In the genomic region with DNA sequence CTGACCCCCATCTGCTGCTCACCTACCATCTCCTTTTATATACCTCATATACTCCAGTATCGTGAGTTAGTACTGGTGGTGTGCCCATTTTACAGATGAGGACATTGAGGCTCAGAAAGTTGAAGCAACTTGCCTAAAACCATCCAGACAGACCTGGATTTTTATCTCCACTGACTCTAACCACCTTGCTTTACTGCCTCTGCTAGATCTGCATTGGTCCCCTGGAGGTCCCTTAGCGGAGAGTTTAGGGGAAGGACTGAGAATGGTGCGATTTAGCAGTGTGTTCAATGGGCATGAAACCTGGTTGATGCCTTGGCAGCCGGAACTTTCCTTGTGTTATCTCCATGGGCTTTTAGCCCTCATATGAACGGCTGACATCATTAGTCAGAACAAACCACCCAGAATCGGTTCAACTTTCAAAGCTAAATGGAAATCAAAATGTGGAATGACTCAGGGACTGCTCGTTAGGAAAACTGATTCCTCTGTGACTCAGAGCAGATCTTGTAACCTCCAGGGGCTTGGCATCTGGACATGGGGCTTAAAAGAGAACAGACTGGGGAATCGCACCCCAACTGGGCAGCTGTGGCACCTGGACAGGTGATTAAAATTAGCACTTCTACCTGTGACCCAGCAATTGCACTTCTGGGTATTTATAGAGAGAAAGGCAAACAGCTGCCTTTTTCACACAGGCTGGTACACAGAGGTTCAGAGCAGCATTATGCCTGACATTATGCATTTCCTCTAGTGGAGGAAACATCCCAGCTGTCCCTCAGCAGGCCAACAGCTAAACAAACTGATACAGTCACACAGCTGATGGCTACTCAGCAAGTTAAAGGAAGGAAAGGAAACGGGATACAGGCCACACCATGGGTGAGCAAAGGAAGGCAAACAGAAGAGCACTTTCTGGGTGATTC, we compare ENCODE assay signal across 10 cellular contexts. TPM values are rescaled to one million over a fixed set of nuclear protein-coding genes. Genes with fewer than 3 reads are reported as not detected.
DNase-seq lines count a peak whose midpoint lies in the region; ATAC-seq and TF ChIP-seq lines count a peak whose summit lies in the region.
"Had no signal": no experiment of that assay in that cellular context is flagged by ENCODE, and none has a peak within 500 bp of the region (broad histone marks: within the 10 kb centered on the region; RNA-seq: fewer than 3 reads in every experiment).

No MANE protein-coding gene starts in this region.

- POLR2A ChIA-PET in naive thymus-derived CD4-positive, alpha-beta T cell (lab: Charles Lee), result interaction anchor here (0.7 kb wide), 1 partner anchor 9 kb away, joined by 3 read pairs; no protein-coding TSS in a partner anchor

- H3K4me3 ChIP-seq in HFF-Myc (replicated peaks; ENCODE audit: low read depth, low read length), result no peak overlapping the region
- H3K4me3 ChIP-seq in skeletal muscle satellite cell (ENCODE audit: low read length), result peak overlapping the region; percentile 8
- no peak overlapping the region for H3K4me3 ChIP-seq in naive thymus-derived CD4-positive, alpha-beta T cell (ENCODE audit: low read length)
- no peak overlapping the region for H3K4me3 ChIP-seq in BE2C (ENCODE audit: low read depth, low read length)

- no peak overlapping the region for H3K27ac Mint-ChIP-seq in naive thymus-derived CD4-positive, alpha-beta T cell
- H3K27ac Mint-ChIP-seq: activated naive CD8-positive, alpha-beta T cell treated with anti-CD3 and anti-CD28 coated beads, Interleukin-2, amount 10 ng/mL, durations not matched to agents 7 days and 5 days; stimulated activated naive CD8-positive, alpha-beta T cell treated with anti-CD3 and anti-CD28 coated beads, Interleukin-15, Interleukin-2, amounts not matched to agents 100 ng/mL and 50 ng/mL, for 24 hours had no signal

- H3K4me2 ChIP-seq in skeletal muscle satellite cell (ENCODE audit: low read length), result peak overlapping the region; percentile 56

- H3K4me1 ChIP-seq in skeletal muscle satellite cell (ENCODE audit: control insufficient read depth, insufficient read depth, low read length), result peaks cover 32% of the 10 kb centered on the region
- H3K4me1 ChIP-seq in naive thymus-derived CD4-positive, alpha-beta T cell (ENCODE audit: control insufficient read depth in 2 of 2, insufficient read depth in 2 of 2, low read length in 2 of 2), result no peaks in the 10 kb centered on the region
- H3K4me1 ChIP-seq in BE2C, result peaks cover 13% of the 10 kb centered on the region

- H3K4me1 Mint-ChIP-seq in naive thymus-derived CD4-positive, alpha-beta T cell, result peaks cover 0 to 2% (median 2%) of the 10 kb centered on the region in 7 donors

- no peak overlapping the region for H3K4me3 Mint-ChIP-seq in naive thymus-derived CD4-positive, alpha-beta T cell
- H3K4me3 Mint-ChIP-seq: activated naive CD8-positive, alpha-beta T cell treated with anti-CD3 and anti-CD28 coated beads, Interleukin-2, amount 10 ng/mL, durations not matched to agents 7 days and 5 days; stimulated activated naive CD8-positive, alpha-beta T cell treated with anti-CD3 and anti-CD28 coated beads, Interleukin-15, Interleukin-2, amounts not matched to agents 100 ng/mL and 50 ng/mL, for 24 hours had no signal

- H3K27me3 ChIP-seq in skeletal muscle satellite cell (ENCODE audit: control insufficient read depth, insufficient read depth, low read length) (no peaks in the 10 kb centered on the region), BE2C (no peaks in the 10 kb centered on the region)
- peaks cover 0 to 3% of the 10 kb centered on the region in 2 donors for H3K27me3 ChIP-seq in naive thymus-derived CD4-positive, alpha-beta T cell (ENCODE audit: control insufficient read depth in 2 of 2, insufficient read depth in 2 of 2, low read length in 2 of 2)

- H3K9me3 ChIP-seq in skeletal muscle satellite cell (replicated peaks; ENCODE audit: low read length) (no peaks in the 10 kb centered on the region), BE2C (no peaks in the 10 kb centered on the region)
- H3K9me3 ChIP-seq in naive thymus-derived CD4-positive, alpha-beta T cell (ENCODE audit: control insufficient read depth in 2 of 3, low read length in 3 of 3), result no peaks in the 10 kb centered on the region

- H3K36me3 ChIP-seq in skeletal muscle satellite cell (ENCODE audit: insufficient read depth, low read length) (no peaks in the 10 kb centered on the region), BE2C (no peaks in the 10 kb centered on the region)
- no peaks in the 10 kb centered on the region for H3K36me3 ChIP-seq in naive thymus-derived CD4-positive, alpha-beta T cell (ENCODE audit: control insufficient read depth in 2 of 3, insufficient read depth in 3 of 3, low read length in 3 of 3)

- CTCF ChIA-PET in naive thymus-derived CD4-positive, alpha-beta T cell (lab: Charles Lee), result no interaction called here

- intact Hi-C loops in naive thymus-derived CD4-positive, alpha-beta T cell (cut with micrococcal nuclease), result no loop called here

- ATAC-seq in GM18867 (IDR thresholded peaks at IDR 0.05; ENCODE audit: unreplicated experiment), result no peak
- ATAC-seq in naive thymus-derived CD4-positive, alpha-beta T cell, result no peak
- ATAC-seq in HG02870 (IDR thresholded peaks at IDR 0.05; ENCODE audit: unreplicated experiment), result no peak

- peaks cover 0 to 8% (median 0%) of the 10 kb centered on the region in 11 donors for H3K9me3 Mint-ChIP-seq in naive thymus-derived CD4-positive, alpha-beta T cell
- H3K9me3 Mint-ChIP-seq: stimulated activated naive CD8-positive, alpha-beta T cell treated with anti-CD3 and anti-CD28 coated beads, Interleukin-15, Interleukin-2, amounts not matched to agents 100 ng/mL and 50 ng/mL, for 24 hours had no signal

- H3K36me3 Mint-ChIP-seq in naive thymus-derived CD4-positive, alpha-beta T cell, result peaks cover 0 to 6% (median 0%) of the 10 kb centered on the region in 5 donors
- H3K36me3 Mint-ChIP-seq: activated naive CD8-positive, alpha-beta T cell treated with anti-CD3 and anti-CD28 coated beads, Interleukin-2, amount 10 ng/mL, durations not matched to agents 7 days and 5 days had no signal

- H3K9ac ChIP-seq in skeletal muscle satellite cell (ENCODE audit: low read depth, low read length), result no peak overlapping the region

- TF ChIP-seq CTCF in HFF-Myc (IDR thresholded peaks at IDR 0.05; ENCODE audit: low read depth, low read length, missing control alignments) (no peak), BE2C (IDR thresholded peaks at IDR 0.05; ENCODE audit: low read depth, low read length) (no peak)

- H3K27ac ChIP-seq in naive thymus-derived CD4-positive, alpha-beta T cell (ENCODE audit: low read depth, low read length), result no peak overlapping the region

- peaks cover 17 to 47% (median 25%) of the 10 kb centered on the region in 5 donors for H3K27me3 Mint-ChIP-seq in naive thymus-derived CD4-positive, alpha-beta T cell

- DNase-seq in HFF-Myc (ENCODE audit: extremely low read depth, low read depth) (peak; percentile 88), SHP77 (lab: John Stamatoyannopoulos, UW) (peak; percentile 68 to 80), foreskin melanocyte (peak; percentile 81), BE2C (no peak)
- no peak for DNase-seq in naive thymus-derived CD4-positive, alpha-beta T cell
- DNase-seq: activated naive CD8-positive, alpha-beta T cell treated with anti-CD3 and anti-CD28 coated beads, Interleukin-2, amount 10 ng/mL, durations not matched to agents 7 days and 5 days had no signal

RNA-seq across cellular contexts. Expression of gene TMEM51, which starts 25.3 kb away (rescaled TPM):
- total RNA-seq in skeletal muscle satellite cell (2012; rRNA removed), result 0.44 and 0.51 TPM in 2 replicates
- under 1 TPM in 4 of 5 experiments, not detected in 1; 0.16 to 0.79 (median 0.56) TPM for total RNA-seq in naive thymus-derived CD4-positive, alpha-beta T cell
- polyA plus RNA-seq in naive thymus-derived CD4-positive, alpha-beta T cell, result not detected
- polyA plus RNA-seq in BE2C (2012; ENCODE audit: insufficient read depth, insufficient read length, low read depth), result 47.7 TPM

Comparison
In these comparisons a context has a peak if more than half of its experiments do, and no peak if none do; other contexts are left out.
1. DNase-seq: peak in HFF-Myc (single experiment), SHP77 (2 of 2) and foreskin melanocyte (single experiment); none in naive thymus-derived CD4-positive, alpha-beta T cell (0 of 9) and BE2C (single experiment).